8 cellular contexts compared by ENCODE assay signal in the genomic region with DNA sequence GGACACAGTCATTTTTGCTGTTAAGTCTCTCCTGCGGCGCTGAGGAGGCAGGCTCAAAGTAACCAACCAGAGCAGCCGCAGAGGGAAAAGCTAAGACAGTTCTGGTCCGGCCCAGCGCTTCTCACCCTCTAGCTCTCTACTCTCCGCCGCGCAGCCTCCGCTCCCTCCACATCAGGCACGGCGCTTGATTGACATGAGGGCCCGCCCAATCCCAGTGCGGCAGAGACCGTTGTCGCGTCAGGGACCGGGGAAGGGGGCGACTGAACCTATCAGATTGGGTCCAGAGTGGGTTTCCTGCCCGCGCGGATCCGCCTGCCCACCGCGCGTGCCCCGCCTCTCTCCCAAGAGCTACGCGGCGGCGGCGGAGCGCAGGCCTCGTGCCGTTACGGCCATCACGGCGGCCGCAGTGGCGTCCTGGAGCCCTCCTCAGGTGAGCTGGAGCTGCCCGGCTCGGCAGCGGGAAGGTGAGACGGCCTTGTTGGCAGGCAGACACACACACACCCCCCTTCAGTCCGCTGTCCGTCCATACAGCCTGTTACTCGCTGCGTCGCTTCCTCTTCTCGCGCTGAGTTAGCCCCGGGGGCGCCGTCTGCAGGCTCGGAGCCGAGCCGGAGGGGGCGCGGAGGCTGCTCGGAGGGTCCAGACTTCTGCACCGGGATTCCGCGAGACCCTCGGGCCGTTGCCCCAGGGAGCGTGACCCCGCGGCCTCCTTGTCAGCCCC. TPM values are rescaled to one million over a fixed set of nuclear protein-coding genes. Genes with fewer than 3 reads are reported as not detected.
DNase-seq lines count a peak whose midpoint lies in the region; ATAC-seq and TF ChIP-seq lines count a peak whose summit lies in the region.

A gene (plus strand): TSS at position 319 of the 721 bp plus-strand sequence. CDS start 65,794 bp downstream, outside the sequence.

- no peak for TF ChIP-seq CTCF in CD14-positive monocyte (IDR thresholded peaks at IDR 0.05)

- H3K9me3 Mint-ChIP-seq in CD14-positive monocyte, result peaks cover 0 to 3% (median 0%) of the 10 kb centered on the region in 7 donors

- peaks cover 0 to 2% (median 0%) of the 10 kb centered on the region in 3 donors for H3K27me3 Mint-ChIP-seq in CD14-positive monocyte (ENCODE audit: low read depth in 3 of 3)

- H3K4me3 Mint-ChIP-seq in CD14-positive monocyte, result peak within 1 kb of the TSS; percentile 89 to 96

- peak within 1 kb of the TSS; percentile 93 to 97 (median 95) for H3K27ac Mint-ChIP-seq in CD14-positive monocyte

- peaks cover 63% of the 10 kb centered on the region for H3K4me1 Mint-ChIP-seq in CD14-positive monocyte

- intact Hi-C loops in CD14-positive monocyte (cut with micrococcal nuclease), result loop anchor here (10.0 kb wide), 2 partner anchors 107 to 667 kb away; a partner anchor contains a TSS

- ATAC-seq in GM19351 (IDR thresholded peaks at IDR 0.05; ENCODE audit: unreplicated experiment) (peak; percentile 94), HG03521 (IDR thresholded peaks at IDR 0.05; ENCODE audit: unreplicated experiment) (peak; percentile 96), left lobe of liver (peak; percentile 94)

- peaks cover 4 to 7% of the 10 kb centered on the region in 2 donors for H3K36me3 Mint-ChIP-seq in CD14-positive monocyte

- DNase-seq in CD14-positive monocyte (ENCODE audit: low spot score) (peak; percentile 93), NCI-H748 (lab: John Stamatoyannopoulos, UW; ENCODE audit: unreplicated experiment) (peak; percentile 96), dedifferentiated amniotic fluid mesenchymal stem cell (ENCODE audit: extremely low spot score) (peak; percentile 99), left lobe of liver (ENCODE audit: low spot score) (peak; percentile 100)
- DNase-seq in activated CD4-positive, alpha-beta T cell treated with anti-CD3 and anti-CD28 coated beads, Interleukin-2, amount 50 U/mL, for 1 hour, result peak; percentile 98
- DNase-seq in stimulated activated CD4-positive, alpha-beta T cell treated with anti-CD3 and anti-CD28 coated beads, Interleukin-2, amount 100 ng/mL, for 4 hours (ENCODE audit: low read depth), result peak; percentile 98

RNA-seq across cellular contexts. Expression of the gene that starts here (rescaled TPM):
- polyA plus RNA-seq in CD14-positive monocyte, result 10 to 100 TPM; 22.8 to 28.8 TPM
- total RNA-seq in left lobe of liver, result 19.0 TPM

Comparison
In these comparisons a context has a peak if more than half of its experiments do, and no peak if none do; other contexts are left out.
1. Peak in every context shown above with its lines: DNase-seq and ATAC-seq.